Comparison of ENCODE assay signal across 19 cellular contexts in the genomic region with DNA sequence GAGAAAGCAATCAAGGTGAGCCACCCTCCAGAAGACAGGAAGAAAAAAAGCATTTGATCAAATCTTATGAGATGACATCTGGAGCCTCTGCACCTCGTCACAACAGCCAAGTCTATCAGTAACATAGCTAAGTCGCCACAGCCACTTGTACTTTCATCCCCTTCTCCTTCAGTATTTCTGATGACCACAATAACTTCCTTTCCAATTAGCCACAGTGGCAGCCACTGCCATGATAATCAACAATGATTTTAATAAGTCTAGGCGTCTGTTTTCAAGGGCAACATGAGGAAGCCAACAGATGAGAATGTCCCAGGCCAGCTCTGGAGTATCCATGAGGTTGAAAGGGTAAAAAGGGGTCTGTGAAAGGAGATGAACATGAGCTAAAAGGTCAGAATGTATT. TPM values are rescaled to one million over a fixed set of nuclear protein-coding genes. Genes with fewer than 3 reads are reported as not detected.
DNase-seq lines count a peak whose midpoint lies in the region; TF ChIP-seq lines count a peak whose summit lies in the region.
"Had no signal": no experiment of that assay in that cellular context is flagged by ENCODE, and none has a peak within 500 bp of the region (broad histone marks: within the 10 kb centered on the region; RNA-seq: fewer than 3 reads in every experiment).

No MANE protein-coding gene starts in this region.

- H3K4me1 ChIP-seq in cardiac muscle cell (ENCODE audit: low read depth) (peaks cover 17% of the 10 kb centered on the region), right atrium auricular region (peaks cover 0 to 39% of the 10 kb centered on the region in 2 donors)

- no peak overlapping the region for H3K4me3 ChIP-seq in cardiac muscle cell
- no peak overlapping the region for H3K4me3 ChIP-seq in right atrium auricular region
- H3K4me3 ChIP-seq: GM23338 had no signal

- DNase-seq in cardiac muscle cell (ENCODE audit: low read depth in 1 of 2, low spot score in 1 of 2) (no peak), right atrium auricular region (ENCODE audit: low spot score) (no peak), SK-N-DZ (ENCODE audit: low spot score) (peak; percentile 63), nephron progenitor cell (no peak), GDM1 (lab: John Stamatoyannopoulos, UW) (no peak), cerebellar nuclear complex (lab: John Stamatoyannopoulos, UW) (no peak)
- DNase-seq in activated CD4-positive, alpha-beta T cell treated with anti-CD3 and anti-CD28 coated beads for 1 hour: no peak
- DNase-seq: BE2C; C1 segment of cervical spinal cord; CD4-positive, CD25-positive, alpha-beta regulatory T cell; CD8-positive, alpha-beta memory T cell; COR-L47; DMS 273 treated with DMSO at 0.1 percent for 48 hours; DMS53; DND-41; EL; HFFc6 had no signal

- H3K36me3 ChIP-seq in cardiac muscle cell (no peaks in the 10 kb centered on the region), right atrium auricular region (no peaks in the 10 kb centered on the region)

- H3K27me3 ChIP-seq in cardiac muscle cell: no peaks in the 10 kb centered on the region
- no peaks in the 10 kb centered on the region for H3K27me3 ChIP-seq in right atrium auricular region
- H3K27me3 ChIP-seq: BE2C had no signal

- H3K9me3 Mint-ChIP-seq in nephron progenitor cell: peaks cover 4% of the 10 kb centered on the region
- H3K9me3 Mint-ChIP-seq: CD8-positive, alpha-beta memory T cell; GM23338 had no signal

- H3K36me3 Mint-ChIP-seq in nephron progenitor cell (ENCODE audit: low read depth): peaks cover 37% of the 10 kb centered on the region
- H3K36me3 Mint-ChIP-seq: CD4-positive, CD25-positive, alpha-beta regulatory T cell; CD8-positive, alpha-beta memory T cell had no signal

- no peak for TF ChIP-seq CTCF in cardiac muscle cell (IDR thresholded peaks at IDR 0.05; ENCODE audit: low read depth, low read length)
- TF ChIP-seq CTCF in right atrium auricular region (IDR thresholded peaks at IDR 0.05): no peak
- TF ChIP-seq CTCF in nephron progenitor cell (IDR thresholded peaks at IDR 0.05): no peak

- peaks cover 4% of the 10 kb centered on the region for H3K27me3 Mint-ChIP-seq in nephron progenitor cell (ENCODE audit: low read depth, poor library complexity)

- peak overlapping the region; percentile 34 for H3K27ac ChIP-seq in cardiac muscle cell
- no peak overlapping the region for H3K27ac ChIP-seq in right atrium auricular region
- H3K27ac ChIP-seq: HL-60 had no signal

- H3K27ac Mint-ChIP-seq in nephron progenitor cell: peak overlapping the region; percentile 53
- H3K27ac Mint-ChIP-seq: CD4-positive, CD25-positive, alpha-beta regulatory T cell; CD8-positive, alpha-beta memory T cell; GM23338; HFFc6 had no signal

- no peak overlapping the region for H3K4me3 Mint-ChIP-seq in nephron progenitor cell
- H3K4me3 Mint-ChIP-seq: CD4-positive, CD25-positive, alpha-beta regulatory T cell; CD8-positive, alpha-beta memory T cell; GM23338; HFFc6 had no signal

- peaks cover 57% of the 10 kb centered on the region for H3K4me1 Mint-ChIP-seq in nephron progenitor cell
- H3K4me1 Mint-ChIP-seq: CD4-positive, CD25-positive, alpha-beta regulatory T cell; CD8-positive, alpha-beta memory T cell had no signal

- H3K9me3 ChIP-seq in cardiac muscle cell (ENCODE audit: low read depth): no peaks in the 10 kb centered on the region
- H3K9me3 ChIP-seq in right atrium auricular region: no peaks in the 10 kb centered on the region
- H3K9me3 ChIP-seq: BE2C had no signal

RNA-seq across cellular contexts. Expression of a gene that starts 29.9 kb away (rescaled TPM):
- 332 and 339 TPM in 2 replicates for total RNA-seq in cardiac muscle cell
- 299 and 399 TPM in 2 replicates for polyA plus RNA-seq in cardiac muscle cell
- total RNA-seq in right atrium auricular region: 10 to 100 TPM; 81.8 to 86.0 TPM
- 77.5 and 99.4 TPM in 2 replicates for polyA plus RNA-seq in SK-N-DZ (2014; cell fraction: cytosol; rRNA removed)
- polyA plus RNA-seq in SK-N-DZ (2014; cell fraction: nucleus; rRNA removed): 86.4 and 105 TPM in 2 replicates
